ENCODE assay signal across 32 cellular contexts in genomic region chr2:39606585-39606984, GRCh38. TPM values are rescaled to one million over a fixed set of nuclear protein-coding genes. Genes with fewer than 3 reads are reported as not detected.
DNase-seq lines count a peak whose midpoint lies in the region; ATAC-seq, FAIRE-seq and TF ChIP-seq lines count a peak whose summit lies in the region.
"Had no signal": no experiment of that assay in that cellular context is flagged by ENCODE, and none has a peak within 500 bp of the region (broad histone marks: within the 10 kb centered on the region; RNA-seq: fewer than 3 reads in every experiment).

No MANE protein-coding gene starts in this region.

- no peak overlapping the region for H4K8ac ChIP-seq in H9 (replicated peaks; ENCODE audit: insufficient read length, low read depth, low read length)

- no peak overlapping the region for H2BK5ac ChIP-seq in H9 (ENCODE audit: insufficient read length, low read length)

- H2AK5ac ChIP-seq in H9 (ENCODE audit: insufficient read length, low read length): no peak overlapping the region

- H3K4me1 Mint-ChIP-seq in H9: peaks cover 17 to 26% of the 10 kb centered on the region in 2 experiments
- H3K4me1 Mint-ChIP-seq: activated naive CD8-positive, alpha-beta T cell treated with anti-CD3 and anti-CD28 coated beads for 36 hours had no signal

- no peak for FAIRE-seq in kidney (lab: Jason Lieb, UNC)

- in situ Hi-C loops in astrocyte of the cerebellum (cut with HindIII; ENCODE audit: low sequenced_read_pairs): no loop called here

- no peak overlapping the region for H3K56ac ChIP-seq in H9 (ENCODE audit: insufficient read length, low read depth, low read length)

- H3K23ac ChIP-seq in H9 (ENCODE audit: insufficient read length, low read depth, low read length): no peak overlapping the region

- H3K27me3 Mint-ChIP-seq in H9 (ENCODE audit: low read depth): no peaks in the 10 kb centered on the region

- H4K5ac ChIP-seq in H9 (ENCODE audit: insufficient read length, low read depth, low read length): no peak overlapping the region

- H3K79me2 ChIP-seq in H9 (ENCODE audit: insufficient read depth, low read length): no peaks in the 10 kb centered on the region

- no peak overlapping the region for H3T11ph ChIP-seq in H9 (ENCODE audit: low read length)

- no peak overlapping the region for H3K4me2 ChIP-seq in H9 (ENCODE audit: insufficient read depth, insufficient read length, low read length)

- H3K23me2 ChIP-seq in H9 (ENCODE audit: insufficient read length, low read depth, low read length, poor library complexity, severe bottlenecking): no peaks in the 10 kb centered on the region

- no peak overlapping the region for H2BK15ac ChIP-seq in H9 (ENCODE audit: low read depth, low read length)

- H3K4me1 ChIP-seq in H9 (ENCODE audit: insufficient read depth, low read length) (peaks cover 3% of the 10 kb centered on the region; the same call in 1 of the 2 replicates), kidney (ENCODE audit: control insufficient read depth in 1 of 2, insufficient read depth in 1 of 2, low read depth in 1 of 2, low read length in 2 of 2) (no peaks in the 10 kb centered on the region)

- H3K79me1 ChIP-seq in H9 (ENCODE audit: insufficient read depth, low read depth, low read length, poor library complexity, severe bottlenecking): no peaks in the 10 kb centered on the region

- no peak overlapping the region for H2AFZ ChIP-seq in H9 (ENCODE audit: low read length)

- H3K4me3 ChIP-seq in astrocyte of the cerebellum (ENCODE audit: low read depth, low read length): no peak overlapping the region
- H3K4me3 ChIP-seq in kidney (ENCODE audit: low read length in 2 of 2): no peak overlapping the region
- H3K4me3 ChIP-seq: lower lobe of right lung, mucosa of descending colon, ovary, SJSA1, thoracic aorta had no signal

- H3K36me3 Mint-ChIP-seq in H9 (ENCODE audit: insufficient read depth in 1 of 3, low read depth in 3 of 3): no peaks in the 10 kb centered on the region
- H3K36me3 Mint-ChIP-seq: activated naive CD8-positive, alpha-beta T cell treated with anti-CD3 and anti-CD28 coated beads for 36 hours; WTC11 had no signal

- no peak overlapping the region for H4K91ac ChIP-seq in H9 (ENCODE audit: insufficient read length, low read depth, low read length)

- no peak overlapping the region for H2BK20ac ChIP-seq in H9 (ENCODE audit: low read depth, low read length, poor library complexity, severe bottlenecking)

- H2BK12ac ChIP-seq in H9 (ENCODE audit: insufficient read length, low read depth, low read length): no peak overlapping the region

- H3K27me3 ChIP-seq in H9 (ENCODE audit: insufficient read depth, low read length): no peaks in the 10 kb centered on the region
- H3K27me3 ChIP-seq: ovary, SJSA1 had no signal

- no peak for ATAC-seq in GM19467 (IDR thresholded peaks at IDR 0.05; ENCODE audit: unreplicated experiment)
- ATAC-seq in HG03439 (IDR thresholded peaks at IDR 0.05; ENCODE audit: unreplicated experiment): no peak
- ATAC-seq: lower lobe of right lung, mucosa of descending colon, WTC11 had no signal

- no peak overlapping the region for H3K14ac ChIP-seq in H9 (ENCODE audit: insufficient read depth, low read length)

- no peak overlapping the region for H3K18ac ChIP-seq in H9 (ENCODE audit: insufficient read length, low read depth, low read length)

- DNase-seq in H9: peak; percentile 31
- peak; percentile 56 for DNase-seq in astrocyte of the cerebellum (ENCODE audit: low read depth)
- DNase-seq in iris pigment epithelial cell (ENCODE audit: low read depth): peak; percentile 67
- DNase-seq in renal cortical epithelial cell (ENCODE audit: low read depth): peak; percentile 78
- no peak for DNase-seq in kidney
- DNase-seq: ACHN; activated CD4-positive, alpha-beta T cell treated with anti-CD3 and anti-CD28 coated beads, Interleukin-2, amount 50 U/mL, for 1 hour; activated effector memory CD4-positive, alpha-beta T cell treated with anti-CD3 and anti-CD28 coated beads, Interleukin-2, amount 50 U/mL, for 16 hours; activated naive CD8-positive, alpha-beta T cell treated with anti-CD3 and anti-CD28 coated beads for 36 hours; activated T-cell treated with anti-CD3 and anti-CD28 coated beads, Interleukin-2, amount 50 U/mL, for 24 hours; anterior cingulate cortex; cortex of kidney; effector memory CD4-positive, alpha-beta T cell; erythroblast; glutamatergic neuron; IMR-90; islet precursor cell; lower lobe of right lung; mucosa of descending colon; NCI-H1092; NCI-H187; NCI-H2171; nephron progenitor cell; ovary; RPMI8226 had no signal

- H3K9ac ChIP-seq in H9 (ENCODE audit: extremely low read depth, insufficient read length, low read length) (no peak overlapping the region), kidney (ENCODE audit: low read length in 2 of 2) (no peak overlapping the region)

- no peak for TF ChIP-seq CTCF in H9 (conservative IDR thresholded peaks at IDR 0.05)
- TF ChIP-seq CTCF in astrocyte of the cerebellum (IDR thresholded peaks at IDR 0.05; ENCODE audit: low read depth, low read length, missing control alignments): no peak
- no peak for TF ChIP-seq CTCF in kidney (IDR thresholded peaks at IDR 0.05; ENCODE audit: borderline replicate concordance, extremely low read depth, insufficient read depth)

- H3K4ac ChIP-seq in H9 (ENCODE audit: low read depth, low read length): no peak overlapping the region

- no peaks in the 10 kb centered on the region for H4K20me1 ChIP-seq in H9 (ENCODE audit: control insufficient read depth, insufficient read depth, insufficient read length)

- no peaks in the 10 kb centered on the region for H3K9me3 Mint-ChIP-seq in H9
- H3K9me3 Mint-ChIP-seq: activated naive CD8-positive, alpha-beta T cell treated with anti-CD3 and anti-CD28 coated beads for 36 hours; activated T-cell treated with anti-CD3 and anti-CD28 coated beads, Interleukin-2, amount 50 U/mL, for 24 hours; nephron progenitor cell; stimulated activated naive CD8-positive, alpha-beta T cell treated with anti-CD3 and anti-CD28 coated beads, Interleukin-15, Interleukin-2, amounts not matched to agents 100 ng/mL and 50 ng/mL, for 24 hours; WTC11 had no signal

- no peak overlapping the region for H3K4me3 Mint-ChIP-seq in H9
- H3K4me3 Mint-ChIP-seq: activated naive CD8-positive, alpha-beta T cell treated with anti-CD3 and anti-CD28 coated beads for 36 hours; activated T-cell treated with anti-CD3 and anti-CD28 coated beads, Interleukin-2, amount 50 U/mL, for 24 hours; nephron progenitor cell; stimulated activated naive CD8-positive, alpha-beta T cell treated with anti-CD3 and anti-CD28 coated beads, Interleukin-15, Interleukin-2, amounts not matched to agents 100 ng/mL and 50 ng/mL, for 24 hours; WTC11 had no signal

- H3K27ac Mint-ChIP-seq in H9: no peak overlapping the region
- H3K27ac Mint-ChIP-seq: activated naive CD8-positive, alpha-beta T cell treated with anti-CD3 and anti-CD28 coated beads for 36 hours; activated T-cell treated with anti-CD3 and anti-CD28 coated beads, Interleukin-2, amount 50 U/mL, for 24 hours; nephron progenitor cell; stimulated activated naive CD8-positive, alpha-beta T cell treated with anti-CD3 and anti-CD28 coated beads, Interleukin-15, Interleukin-2, amounts not matched to agents 100 ng/mL and 50 ng/mL, for 24 hours; WTC11 had no signal

- H3K9me3 ChIP-seq in H9 (ENCODE audit: control insufficient read depth, low read depth, low read length): no peaks in the 10 kb centered on the region
- no peaks in the 10 kb centered on the region for H3K9me3 ChIP-seq in kidney (ENCODE audit: control insufficient read depth in 1 of 2, low read length in 2 of 2)
- H3K9me3 ChIP-seq: lower lobe of right lung, mucosa of descending colon, ovary, SJSA1, thoracic aorta had no signal

- intact Hi-C loops in kidney (cut with DNase I): no loop called here

- H2BK120ac ChIP-seq in H9 (ENCODE audit: low read depth, low read length, poor library complexity, severe bottlenecking): no peak overlapping the region

- H3K36me3 ChIP-seq in kidney (ENCODE audit: control insufficient read depth in 1 of 2, insufficient read depth in 2 of 2, low read length in 2 of 2): no peaks in the 10 kb centered on the region
- H3K36me3 ChIP-seq: lower lobe of right lung, ovary, SJSA1, thoracic aorta had no signal

- no peak overlapping the region for H3K27ac ChIP-seq in H9 (ENCODE audit: insufficient read length, low read depth, low read length)
- H3K27ac ChIP-seq in kidney (ENCODE audit: low read depth in 2 of 2, low read length in 2 of 2): no peak overlapping the region
- H3K27ac ChIP-seq: lower lobe of right lung, ovary, SJSA1, thoracic aorta had no signal

- WGBS in H9 (ENCODE audit: extremely low coverage, insufficient read length, low lambda C conversion rate): no CpG with 5 or more reads among the region's 4 CpGs

RNA-seq across cellular contexts. Expression of gene TMEM178A, which starts 59.1 kb away (rescaled TPM):
- total RNA-seq in H9 (2021) (7.5 and 7.8 TPM in 2 replicates), renal cortical epithelial cell (2.1 and 2.9 TPM in 2 replicates), kidney (5.7 TPM)
- polyA plus RNA-seq in kidney (ENCODE audit: insufficient read depth, low read depth, low replicate concordance): 48.0 TPM
- total RNA-seq: NCI-H460 had no signal
